ENCODE assay signal across 1 cellular context in the genomic region with DNA sequence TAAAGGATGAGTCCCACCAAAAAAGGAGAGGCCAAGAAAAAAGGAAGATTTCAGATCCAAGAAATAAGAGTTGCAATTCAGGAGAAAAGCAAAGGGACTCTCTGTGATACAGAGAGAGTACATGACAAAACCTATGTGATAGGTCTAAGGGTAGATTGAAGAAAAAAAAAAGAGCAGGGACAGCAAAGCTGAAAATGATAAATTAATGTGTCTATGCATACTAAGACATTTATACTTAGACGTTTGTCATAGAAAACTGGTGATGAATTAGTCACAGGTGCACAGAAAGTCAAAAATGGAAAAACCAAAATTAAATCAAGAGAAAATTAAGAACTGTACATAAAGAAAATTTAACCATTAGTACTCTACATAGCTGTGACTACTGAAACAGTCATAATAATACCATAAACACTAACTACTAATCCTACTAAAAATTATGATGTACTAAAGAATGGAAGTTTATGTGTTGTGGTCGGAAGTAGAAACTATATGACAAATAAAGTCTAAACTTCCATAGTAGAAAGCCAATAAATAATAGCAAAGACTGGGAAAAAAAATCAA.
TF ChIP-seq lines count a peak whose summit lies in the region.

No MANE protein-coding gene starts in this region.

TF ChIP-seq in GM23338, 12 proteins besides CTCF, POLR2A, EP300 and RAD21:
- no peak for TF ChIP-seq EZH2phosphoT487 (IDR thresholded peaks at IDR 0.05; ENCODE audit: unreplicated experiment)
